In genomic region chr15:45588199-45588910, GRCh38 we compare ENCODE assay signal across 8 cellular contexts. TPM values are rescaled to one million over a fixed set of nuclear protein-coding genes. Genes with fewer than 3 reads are reported as not detected.
DNase-seq lines count a peak whose midpoint lies in the region; ATAC-seq, FAIRE-seq and TF ChIP-seq lines count a peak whose summit lies in the region.

No MANE protein-coding gene starts in this region.

- H3K27ac Mint-ChIP-seq in natural killer cell treated with Interleukin-12 subunit alpha and Interleukin-12 subunit beta and Interleukin-15 and Interleukin-18, amount 100 ng/mL, for 72 hours, result peak overlapping the region; percentile 86 to 100

- peak overlapping the region; percentile 68 to 99 (median 89) for H3K4me3 ChIP-seq in dorsolateral prefrontal cortex

- no peak for TF ChIP-seq POLR2A in H54 (IDR thresholded peaks at IDR 0.05; ENCODE audit: low read depth, low read length)

- no peaks in the 10 kb centered on the region for H3K27me3 Mint-ChIP-seq in natural killer cell treated with Interleukin-12 subunit alpha and Interleukin-12 subunit beta and Interleukin-15 and Interleukin-18, amount 100 ng/mL, for 72 hours

- TF ChIP-seq CTCF in C4-2B (conservative IDR thresholded peaks at IDR 0.05) (no peak), dorsolateral prefrontal cortex (IDR thresholded peaks at IDR 0.05 in 54 of 56, conservative IDR thresholded peaks at IDR 0.05 in 2 of 56; ENCODE audit: low read depth in 1 of 56, partially characterized antibody in 56 of 56) (no peak)

- intact Hi-C loops in dorsolateral prefrontal cortex (cut with DNase I), result no loop called here

- FAIRE-seq in H54 (lab: Jason Lieb, UNC), result no peak

- H3K4me1 Mint-ChIP-seq in natural killer cell treated with Interleukin-12 subunit alpha and Interleukin-12 subunit beta and Interleukin-15 and Interleukin-18, amount 100 ng/mL, for 72 hours (ENCODE audit: low read depth in 2 of 2), result peaks cover 24 to 31% of the 10 kb centered on the region in 2 donors

- H3K27ac ChIP-seq in C4-2B (peak overlapping the region; percentile 98; the same call in 1 of the 2 replicates), dorsolateral prefrontal cortex (peak overlapping the region; percentile 94 to 100 (median 99))

- H3K27me3 ChIP-seq in dorsolateral prefrontal cortex, result no peaks in the 10 kb centered on the region

- H3K9me3 Mint-ChIP-seq in natural killer cell treated with Interleukin-12 subunit alpha and Interleukin-12 subunit beta and Interleukin-15 and Interleukin-18, amount 100 ng/mL, for 72 hours, result no peaks in the 10 kb centered on the region

- peak; percentile 51 for DNase-seq in NAMALWA (ENCODE audit: low spot score)
- no peak for DNase-seq in dorsolateral prefrontal cortex
- DNase-seq in natural killer cell treated with Interleukin-12 subunit alpha and Interleukin-12 subunit beta and Interleukin-15 and Interleukin-18, amount 100 ng/mL, for 72 hours (ENCODE audit: low spot score), result no peak
- no peak for DNase-seq in SW 1271 (lab: John Stamatoyannopoulos, UW)
- no peak for DNase-seq in H54 (ENCODE audit: insufficient read length, low spot score)
- no peak for DNase-seq in HUDEP-2 (lab: John Stamatoyannopoulos, UW; ENCODE audit: unreplicated experiment in 76 of 76)

- peaks cover 6% of the 10 kb centered on the region for H3K36me3 Mint-ChIP-seq in natural killer cell treated with Interleukin-12 subunit alpha and Interleukin-12 subunit beta and Interleukin-15 and Interleukin-18, amount 100 ng/mL, for 72 hours

- no peak for ATAC-seq in natural killer cell treated with Interleukin-12 subunit alpha and Interleukin-12 subunit beta and Interleukin-15 and Interleukin-18, amount 100 ng/mL, for 72 hours
- ATAC-seq in GM21576 (IDR thresholded peaks at IDR 0.05; ENCODE audit: unreplicated experiment), result no peak

- peak overlapping the region; percentile 87 for H3K4me3 Mint-ChIP-seq in natural killer cell treated with Interleukin-12 subunit alpha and Interleukin-12 subunit beta and Interleukin-15 and Interleukin-18, amount 100 ng/mL, for 72 hours

RNA-seq across cellular contexts. Expression of gene BLOC1S6, which starts 1.2 kb away (rescaled TPM):
- 10 to 100 TPM; 30.3 to 80.3 (median 55.0) TPM for total RNA-seq in dorsolateral prefrontal cortex
- 10 to 100 TPM; 45.6 to 50.5 TPM for total RNA-seq in natural killer cell treated with Interleukin-12 subunit alpha and Interleukin-12 subunit beta and Interleukin-15 and Interleukin-18, amount 100 ng/mL, for 72 hours

RNA-seq across cellular contexts. Expression of gene SQOR, which starts 46.5 kb away (rescaled TPM):
- 10 to 100 TPM in 26 of 120 experiments, 1 to 10 TPM in 94; 2.8 to 18.8 (median 7.2) TPM for total RNA-seq in dorsolateral prefrontal cortex
- 100 to 1,000 TPM in 1 of 2 donors, 10 to 100 TPM in 1; 91.2 to 193 TPM for total RNA-seq in natural killer cell treated with Interleukin-12 subunit alpha and Interleukin-12 subunit beta and Interleukin-15 and Interleukin-18, amount 100 ng/mL, for 72 hours

Comparison
In these comparisons a context has a peak if more than half of its experiments do, and no peak if none do; other contexts are left out.
1. RNA of gene SQOR, which starts 46.5 kb away (total RNA-seq): 91.2 to 193 TPM in natural killer cell treated with Interleukin-12 subunit alpha and Interleukin-12 subunit beta and Interleukin-15 and Interleukin-18, amount 100 ng/mL, for 72 hours; 2.8 to 18.8 TPM in dorsolateral prefrontal cortex; every median in the first group is over 4 times any median in the second.